In genomic region chr10:68900427-68901105, GRCh38 we compare ENCODE assay signal across 8 cellular contexts. TPM values are rescaled to one million over a fixed set of nuclear protein-coding genes. Genes with fewer than 3 reads are reported as not detected.
DNase-seq lines count a peak whose midpoint lies in the region; ATAC-seq and TF ChIP-seq lines count a peak whose summit lies in the region.

No MANE protein-coding gene starts in this region.

- H3K9me3 Mint-ChIP-seq in activated T-helper 17 cell treated with anti-CD3 and anti-CD28 coated beads, Interleukin-2, amount 50 U/mL, for 72 hours, result no peaks in the 10 kb centered on the region

- TF ChIP-seq CTCF in left ventricle myocardium inferior (IDR thresholded peaks at IDR 0.05; ENCODE audit: borderline replicate concordance), result no peak

- H3K9me3 ChIP-seq in left ventricle myocardium inferior (replicated peaks), result no peaks in the 10 kb centered on the region

- peak; percentile 47 for ATAC-seq in GM19455 (IDR thresholded peaks at IDR 0.05; ENCODE audit: unreplicated experiment)
- peak; percentile 59 for ATAC-seq in activated T-helper 17 cell treated with anti-CD3 and anti-CD28 coated beads, Interleukin-2, amount 50 U/mL, for 72 hours (replicated peaks)

- DNase-seq in DMS153 (lab: John Stamatoyannopoulos, UW), result peak; percentile 70
- DNase-seq in HuH-7 (ENCODE audit: low spot score), result peak; percentile 52
- DNase-seq in left ventricle myocardium inferior, result peak; percentile 78
- DNase-seq in HT-29 (ENCODE audit: low spot score), result no peak
- no peak for DNase-seq in NCI-H1092 (lab: John Stamatoyannopoulos, UW)

- H3K36me3 ChIP-seq in left ventricle myocardium inferior (no peaks in the 10 kb centered on the region), rectal smooth muscle tissue (ENCODE audit: control insufficient read depth, insufficient read depth, low read length) (no peaks in the 10 kb centered on the region)

- peaks cover 23% of the 10 kb centered on the region for H3K4me1 Mint-ChIP-seq in activated T-helper 17 cell treated with anti-CD3 and anti-CD28 coated beads, Interleukin-2, amount 50 U/mL, for 72 hours

- peak overlapping the region; percentile 99 for H3K27ac Mint-ChIP-seq in activated T-helper 17 cell treated with anti-CD3 and anti-CD28 coated beads, Interleukin-2, amount 50 U/mL, for 72 hours

- H3K27me3 Mint-ChIP-seq in activated T-helper 17 cell treated with anti-CD3 and anti-CD28 coated beads, Interleukin-2, amount 50 U/mL, for 72 hours, result no peaks in the 10 kb centered on the region

- H3K36me3 Mint-ChIP-seq in activated T-helper 17 cell treated with anti-CD3 and anti-CD28 coated beads, Interleukin-2, amount 50 U/mL, for 72 hours (ENCODE audit: low read depth), result peaks cover 46% of the 10 kb centered on the region

- H3K27ac ChIP-seq in left ventricle myocardium inferior (replicated peaks) (peak overlapping the region; percentile 97), rectal smooth muscle tissue (ENCODE audit: low read depth, low read length) (peak overlapping the region; percentile 100)

- intact Hi-C loops in left ventricle myocardium inferior (cut with micrococcal nuclease), result no loop called here

- H3K9ac ChIP-seq in rectal smooth muscle tissue (ENCODE audit: low read length), result peak overlapping the region; percentile 75

- H3K4me1 ChIP-seq in left ventricle myocardium inferior (peaks cover 41% of the 10 kb centered on the region), rectal smooth muscle tissue (ENCODE audit: control insufficient read depth, insufficient read depth, low read length) (peaks cover 12% of the 10 kb centered on the region)

- peak overlapping the region; percentile 93 for H3K4me3 Mint-ChIP-seq in activated T-helper 17 cell treated with anti-CD3 and anti-CD28 coated beads, Interleukin-2, amount 50 U/mL, for 72 hours

- H3K27me3 ChIP-seq in left ventricle myocardium inferior (ENCODE audit: low read depth) (no peaks in the 10 kb centered on the region), rectal smooth muscle tissue (ENCODE audit: control insufficient read depth, insufficient read depth, low read length) (no peaks in the 10 kb centered on the region)

- peak overlapping the region; percentile 80 for H3K4me3 ChIP-seq in left ventricle myocardium inferior
- H3K4me3 ChIP-seq in rectal smooth muscle tissue (ENCODE audit: low read length), result peak overlapping the region; percentile 90

RNA-seq across cellular contexts. Expression of gene DDX50, which starts 0.5 kb away (rescaled TPM):
- total RNA-seq in activated T-helper 17 cell treated with anti-CD3 and anti-CD28 coated beads, Interleukin-2, amount 50 U/mL, for 72 hours, result 10 to 100 TPM; 48.0 to 66.1 TPM
- total RNA-seq in left ventricle myocardium inferior, result 20.2 TPM
- 11.5 and 13.1 TPM in 2 replicates for total RNA-seq in HT-29 (2014; rRNA removed; shearing (Covaris generic))

RNA-seq across cellular contexts. Expression of gene DDX21, which starts 55.4 kb away (rescaled TPM):
- 100 to 1,000 TPM in 1 of 2 donors, 10 to 100 TPM in 1; 77.8 to 176 TPM for total RNA-seq in activated T-helper 17 cell treated with anti-CD3 and anti-CD28 coated beads, Interleukin-2, amount 50 U/mL, for 72 hours
- total RNA-seq in left ventricle myocardium inferior, result 21.9 TPM
- 80.6 and 82.2 TPM in 2 replicates for total RNA-seq in HT-29 (2014; rRNA removed; shearing (Covaris generic))

Comparison
In these comparisons a context has a peak if more than half of its experiments do, and no peak if none do; other contexts are left out.
1. DNase-seq: peak in DMS153 (single experiment), HuH-7 (single experiment) and left ventricle myocardium inferior (single experiment); none in HT-29 (single experiment) and NCI-H1092 (single experiment).